ENCODE assay signal across 11 cellular contexts in genomic region chr4:103204114-103204513, GRCh38. TPM values are rescaled to one million over a fixed set of nuclear protein-coding genes. Genes with fewer than 3 reads are reported as not detected.
DNase-seq lines count a peak whose midpoint lies in the region; ATAC-seq and TF ChIP-seq lines count a peak whose summit lies in the region.
"Had no signal": no experiment of that assay in that cellular context is flagged by ENCODE, and none has a peak within 500 bp of the region (broad histone marks: within the 10 kb centered on the region; RNA-seq: fewer than 3 reads in every experiment).

No MANE protein-coding gene starts in this region.

- CTCF ChIA-PET in A673 (lab: Charles Lee) (no interaction called here), PC-9 (lab: Charles Lee) (interaction anchor here (0.6 kb wide), 1 partner anchor 85 kb away, joined by 3 read pairs; no protein-coding TSS in a partner anchor)
- CTCF ChIA-PET in activated CD8-positive, alpha-beta T cell treated with anti-CD3 and anti-CD28 coated beads for 36 hours (lab: Charles Lee): no interaction called here

- no peak overlapping the region for H2AFZ ChIP-seq in PC-9

- ATAC-seq in HG02885 (IDR thresholded peaks at IDR 0.05; ENCODE audit: poor library complexity, unreplicated experiment) (no peak), T-helper 17 cell (no peak)
- no peak for ATAC-seq in activated CD8-positive, alpha-beta T cell treated with anti-CD3 and anti-CD28 coated beads for 36 hours

- no peaks in the 10 kb centered on the region for H4K20me1 ChIP-seq in PC-9 (ENCODE audit: insufficient read depth)

- no peaks in the 10 kb centered on the region for H3K79me2 ChIP-seq in PC-9 (ENCODE audit: low read depth)

- H3K36me3 ChIP-seq in A673 (ENCODE audit: insufficient read depth, low read length, poor library complexity, severe bottlenecking) (no peaks in the 10 kb centered on the region), PC-9 (ENCODE audit: low read depth) (no peaks in the 10 kb centered on the region)

- POLR2A ChIA-PET in A673 (lab: Charles Lee; ENCODE audit: low non-redundant PET) (no interaction called here), PC-9 (lab: Charles Lee; ENCODE audit: unreplicated experiment) (no interaction called here)
- POLR2A ChIA-PET in activated CD8-positive, alpha-beta T cell treated with anti-CD3 and anti-CD28 coated beads for 36 hours (lab: Charles Lee): no interaction called here

- H3K27ac ChIP-seq in A673 (ENCODE audit: low read depth, low read length, poor library complexity, severe bottlenecking) (no peak overlapping the region), PC-9 (no peak overlapping the region)

- H3K4me3 ChIP-seq in A673 (ENCODE audit: low read depth, low read length, poor library complexity, severe bottlenecking) (no peak overlapping the region), PC-9 (no peak overlapping the region), fibroblast of villous mesenchyme (ENCODE audit: low read depth, low read length) (no peak overlapping the region)
- H3K4me3 ChIP-seq: lung had no signal

- no peak overlapping the region for H3K4me3 Mint-ChIP-seq in T-helper 17 cell
- no peak overlapping the region for H3K4me3 Mint-ChIP-seq in activated CD8-positive, alpha-beta T cell treated with anti-CD3 and anti-CD28 coated beads for 36 hours
- H3K4me3 Mint-ChIP-seq: dendritic cell treated with granulocyte-macrophage colony-stimulating factor and Interleukin-4, amounts not matched to agents 40 ng/mL and 50 ng/mL, for 4 days had no signal

- no peaks in the 10 kb centered on the region for H3K9me2 ChIP-seq in PC-9 (ENCODE audit: insufficient read depth)

- H3K4me1 ChIP-seq in A673 (ENCODE audit: insufficient read depth, low read length, poor library complexity, severe bottlenecking) (no peaks in the 10 kb centered on the region), PC-9 (replicated peaks; ENCODE audit: insufficient read depth) (no peaks in the 10 kb centered on the region)

- H3K27ac Mint-ChIP-seq in T-helper 17 cell: no peak overlapping the region
- no peak overlapping the region for H3K27ac Mint-ChIP-seq in activated CD8-positive, alpha-beta T cell treated with anti-CD3 and anti-CD28 coated beads for 36 hours
- H3K27ac Mint-ChIP-seq: dendritic cell treated with granulocyte-macrophage colony-stimulating factor and Interleukin-4, amounts not matched to agents 40 ng/mL and 50 ng/mL, for 4 days had no signal

- H3F3A ChIP-seq in PC-9 (ENCODE audit: insufficient read depth, low read depth): no peaks in the 10 kb centered on the region

- H3K4me2 ChIP-seq in PC-9: no peak overlapping the region

- TF ChIP-seq CTCF in A673 (conservative IDR thresholded peaks at IDR 0.05; ENCODE audit: low read depth, low read length) (peak; percentile 60), GM12873 (IDR thresholded peaks at IDR 0.05; ENCODE audit: insufficient read depth, low read depth, low read length, missing control alignments) (peak; percentile 28), PC-9 (conservative IDR thresholded peaks at IDR 0.05) (peak; percentile 59), fibroblast of villous mesenchyme (IDR thresholded peaks at IDR 0.05; ENCODE audit: insufficient read depth, low read depth, low read length) (peak; percentile 35)
- TF ChIP-seq CTCF in activated CD8-positive, alpha-beta T cell treated with anti-CD3 and anti-CD28 coated beads for 36 hours (IDR thresholded peaks at IDR 0.05): no peak

- no peaks in the 10 kb centered on the region for H3K4me1 Mint-ChIP-seq in T-helper 17 cell
- no peaks in the 10 kb centered on the region for H3K4me1 Mint-ChIP-seq in activated CD8-positive, alpha-beta T cell treated with anti-CD3 and anti-CD28 coated beads for 36 hours (ENCODE audit: low read depth)

- DNase-seq in A673 (ENCODE audit: low spot score) (peak; percentile 23), PC-9 (no peak), fibroblast of villous mesenchyme (ENCODE audit: low read depth) (peak; percentile 12), HK-2 (ENCODE audit: unreplicated experiment) (no peak), T-helper 17 cell (no peak)
- no peak for DNase-seq in activated CD8-positive, alpha-beta T cell treated with anti-CD3 and anti-CD28 coated beads for 36 hours
- DNase-seq: NCI-H510A treated with DMSO at 0.1 percent for 48 hours had no signal

- intact Hi-C loops in A673 (cut with micrococcal nuclease; ENCODE audit: unreplicated experiment): loop anchor here (2.0 to 5.0 kb wide), 2 partner anchors 583 to 713 kb away; no protein-coding TSS in a partner anchor
- intact Hi-C loops in PC-9 (cut with micrococcal nuclease; ENCODE audit: unreplicated experiment): loop anchor here (2.0 to 5.0 kb wide), 4 partner anchors 583 to 788 kb away; no protein-coding TSS in a partner anchor
- intact Hi-C loops in activated CD8-positive, alpha-beta T cell treated with anti-CD3 and anti-CD28 coated beads for 36 hours (cut with micrococcal nuclease): no loop called here

- H3K9me3 Mint-ChIP-seq in activated CD8-positive, alpha-beta T cell treated with anti-CD3 and anti-CD28 coated beads for 36 hours: no peaks in the 10 kb centered on the region
- H3K9me3 Mint-ChIP-seq: dendritic cell treated with granulocyte-macrophage colony-stimulating factor and Interleukin-4, amounts not matched to agents 40 ng/mL and 50 ng/mL, for 4 days had no signal

- H3K9me3 ChIP-seq in A673 (ENCODE audit: low read depth, low read length, poor library complexity, severe bottlenecking) (no peaks in the 10 kb centered on the region), PC-9 (ENCODE audit: insufficient read depth, low read depth) (no peaks in the 10 kb centered on the region), T-helper 17 cell (ENCODE audit: control insufficient read depth, low read length, poor library complexity, severe bottlenecking) (no peaks in the 10 kb centered on the region)

- H3K27me3 ChIP-seq in A673 (replicated peaks; ENCODE audit: insufficient read depth, low read depth, low read length, poor library complexity): no peaks in the 10 kb centered on the region
- no peaks in the 10 kb centered on the region for H3K27me3 ChIP-seq in PC-9 (ENCODE audit: insufficient read depth, low read depth)

- peaks cover 2% of the 10 kb centered on the region for H3K36me3 Mint-ChIP-seq in T-helper 17 cell (ENCODE audit: low read depth)
- no peaks in the 10 kb centered on the region for H3K36me3 Mint-ChIP-seq in activated CD8-positive, alpha-beta T cell treated with anti-CD3 and anti-CD28 coated beads for 36 hours (ENCODE audit: low read depth)

- BruUV-seq in A673 (replicated peaks; lab: Mats Ljungman, UMichigan): no TSS peak
- no TSS peak for BruUV-seq in PC-9 (replicated peaks; lab: Mats Ljungman, UMichigan)

- peaks cover 31% of the 10 kb centered on the region for H3K27me3 Mint-ChIP-seq in T-helper 17 cell
- peaks cover 10% of the 10 kb centered on the region for H3K27me3 Mint-ChIP-seq in activated CD8-positive, alpha-beta T cell treated with anti-CD3 and anti-CD28 coated beads for 36 hours

RNA-seq across cellular contexts. Expression of gene CENPE, which starts 6.0 kb away (rescaled TPM):
- total RNA-seq in A673 (2021): 80.3 and 81.0 TPM in 2 replicates
- total RNA-seq in PC-9 (2021): 17.7 and 28.7 TPM in 2 replicates
- 15.5 and 19.9 TPM in 2 replicates for total RNA-seq in fibroblast of villous mesenchyme
- total RNA-seq in T-helper 17 cell: 1 to 10 TPM; 4.3 to 9.8 TPM
- total RNA-seq in activated CD8-positive, alpha-beta T cell treated with anti-CD3 and anti-CD28 coated beads for 36 hours: 10 to 100 TPM; 36.7 to 39.0 TPM

Comparison
In these comparisons a context has a peak if more than half of its experiments do, and no peak if none do; other contexts are left out.
1. DNase-seq: peak in A673 (single experiment) and fibroblast of villous mesenchyme (single experiment); none in PC-9 (0 of 2), HK-2 (single experiment), T-helper 17 cell (0 of 3) and activated CD8-positive, alpha-beta T cell treated with anti-CD3 and anti-CD28 coated beads for 36 hours (single experiment).